Comparison of ENCODE assay signal across 16 cellular contexts in genomic region chr15:32682569-32682968, GRCh38. TPM values are rescaled to one million over a fixed set of nuclear protein-coding genes. Genes with fewer than 3 reads are reported as not detected.
DNase-seq lines count a peak whose midpoint lies in the region; ATAC-seq, FAIRE-seq and TF ChIP-seq lines count a peak whose summit lies in the region.
"Had no signal": no experiment of that assay in that cellular context is flagged by ENCODE, and none has a peak within 500 bp of the region (broad histone marks: within the 10 kb centered on the region; RNA-seq: fewer than 3 reads in every experiment).

No MANE protein-coding gene starts in this region.

- H3K9me2 ChIP-seq in Loucy (replicated peaks; ENCODE audit: low read depth, low read length) = no peaks in the 10 kb centered on the region

- intact Hi-C loops in breast epithelium (cut with DNase I; ENCODE audit: low total_unique reads) = no loop called here

- 0 out of 3 replicates have a peak, but pooled peaks cover 6% of the 10 kb centered on the region for H3K9me3 ChIP-seq in A549
- H3K9me3 ChIP-seq in Loucy (ENCODE audit: insufficient read depth, low read depth, low read length) = no peaks in the 10 kb centered on the region
- no peaks in the 10 kb centered on the region for H3K9me3 ChIP-seq in breast epithelium
- no peaks in the 10 kb centered on the region for H3K9me3 ChIP-seq in CD8-positive, alpha-beta memory T cell (ENCODE audit: low read length)
- H3K9me3 ChIP-seq: heart left ventricle had no signal

- H3K4me3 ChIP-seq in A549 (no peak overlapping the region), Loucy (ENCODE audit: low read length, poor library complexity, severe bottlenecking) (no peak overlapping the region), breast epithelium (no peak overlapping the region), kidney epithelial cell (ENCODE audit: low read depth, low read length) (no peak overlapping the region)
- H3K4me3 ChIP-seq in CD8-positive, alpha-beta memory T cell (ENCODE audit: low read length) = no peak overlapping the region
- H3K4me3 ChIP-seq: heart left ventricle had no signal

- TF ChIP-seq CTCF in A549 (IDR thresholded peaks at IDR 0.05) = no peak
- TF ChIP-seq CTCF in Loucy (conservative IDR thresholded peaks at IDR 0.05; ENCODE audit: low read length) = no peak
- TF ChIP-seq CTCF in breast epithelium (IDR thresholded peaks at IDR 0.05) = no peak
- no peak for TF ChIP-seq CTCF in kidney epithelial cell (IDR thresholded peaks at IDR 0.05; ENCODE audit: insufficient read depth, low read length, poor library complexity, severe bottlenecking)

- no peaks in the 10 kb centered on the region for H3F3A ChIP-seq in Loucy (ENCODE audit: low read depth)

- 69% methylated on average over 3 of the region's 3 CpGs for WGBS in A549 (ENCODE audit: missing lambda C conversion rate)

- H3K4me3 Mint-ChIP-seq in CD8-positive, alpha-beta memory T cell = no peak overlapping the region
- H3K4me3 Mint-ChIP-seq: activated CD4-positive, alpha-beta T cell treated with anti-CD3 and anti-CD28 coated beads for 36 hours had no signal

- no peak for FAIRE-seq in A549 (lab: Jason Lieb, UNC)
- FAIRE-seq: colon had no signal

- no peaks in the 10 kb centered on the region for H3K79me2 ChIP-seq in Loucy (ENCODE audit: insufficient read depth, low read length)

- no peaks in the 10 kb centered on the region for H3K27me3 ChIP-seq in Loucy (ENCODE audit: insufficient read depth, low read length, poor library complexity, severe bottlenecking)
- H3K27me3 ChIP-seq in breast epithelium = no peaks in the 10 kb centered on the region
- no peaks in the 10 kb centered on the region for H3K27me3 ChIP-seq in kidney epithelial cell (ENCODE audit: control insufficient read depth, insufficient read depth, low read length)
- no peaks in the 10 kb centered on the region for H3K27me3 ChIP-seq in CD8-positive, alpha-beta memory T cell (ENCODE audit: insufficient read depth, low read length, poor library complexity, severe bottlenecking)
- H3K27me3 ChIP-seq: heart left ventricle had no signal

- no peaks in the 10 kb centered on the region for H3K36me3 Mint-ChIP-seq in CD8-positive, alpha-beta memory T cell

- POLR2A ChIA-PET in A549 (lab: Yijun Ruan, JAX) = no interaction called here
- POLR2A ChIA-PET in CD8-positive, alpha-beta memory T cell (lab: Charles Lee) = no interaction called here

- no peaks in the 10 kb centered on the region for H3K36me3 ChIP-seq in Loucy (ENCODE audit: insufficient read depth, low read length)
- no peaks in the 10 kb centered on the region for H3K36me3 ChIP-seq in breast epithelium
- no peaks in the 10 kb centered on the region for H3K36me3 ChIP-seq in kidney epithelial cell (ENCODE audit: control insufficient read depth, insufficient read depth, low read length)
- H3K36me3 ChIP-seq in CD8-positive, alpha-beta memory T cell (ENCODE audit: insufficient read depth, low read length) = no peaks in the 10 kb centered on the region
- H3K36me3 ChIP-seq: heart left ventricle had no signal

- DNase-seq in A549 (ENCODE audit: low read depth in 1 of 2, low spot score in 1 of 2) (peak in 1 of 2 experiments; percentile 54), breast epithelium (ENCODE audit: low spot score in 2 of 2) (no peak), kidney epithelial cell (ENCODE audit: low read depth) (peak; percentile 76), DMS114 treated with DMSO at 0.1 percent for 48 hours (lab: John Stamatoyannopoulos, UW; ENCODE audit: unreplicated experiment) (no peak), GM19238 (ENCODE audit: insufficient read length, low spot score) (no peak), Ammon's horn (ENCODE audit: low spot score) (no peak)
- DNase-seq in CD8-positive, alpha-beta memory T cell = no peak
- DNase-seq: activated CD4-positive, alpha-beta T cell treated with anti-CD3 and anti-CD28 coated beads for 36 hours; activated effector memory CD4-positive, alpha-beta T cell treated with Interleukin-2 at 50 U/mL for 16 hours; heart left ventricle; Kasumi-1; mesendoderm; NCI-H510A; retina had no signal

- no peaks in the 10 kb centered on the region for H4K20me1 ChIP-seq in Loucy (ENCODE audit: insufficient read depth, low read length, poor library complexity, severe bottlenecking)

- peaks cover 0 to 3% (median 0%) of the 10 kb centered on the region in 5 donors for H3K9me3 Mint-ChIP-seq in CD8-positive, alpha-beta memory T cell

- no peak overlapping the region for H3K9ac ChIP-seq in Loucy (ENCODE audit: low read depth, low read length, poor library complexity, severe bottlenecking)

- peak; percentile 19 to 21; a peak in 1 of 5 replicates for TF ChIP-seq EP300 in A549 (IDR thresholded peaks at IDR 0.05)

- H3K27ac ChIP-seq in A549 (peak overlapping the region; percentile 48 to 57), breast epithelium (peak overlapping the region; percentile 26 to 62)
- no peak overlapping the region for H3K27ac ChIP-seq in CD8-positive, alpha-beta memory T cell (ENCODE audit: low read depth, low read length)
- H3K27ac ChIP-seq: heart left ventricle had no signal

- CTCF ChIA-PET in A549 (lab: Yijun Ruan, JAX) = interaction anchor here (0.7 to 6.5 kb wide), 5 partner anchors 8 to 273 kb away, joined by 3 to 60 read pairs (median 10); no protein-coding TSS in a partner anchor
- CTCF ChIA-PET in CD8-positive, alpha-beta memory T cell (lab: Charles Lee) = interaction anchor here (2.1 kb wide), 1 partner anchor 20 kb away, joined by 6 read pairs; no protein-coding TSS in a partner anchor

- H3K27me3 Mint-ChIP-seq in CD8-positive, alpha-beta memory T cell = no peaks in the 10 kb centered on the region
- H3K27me3 Mint-ChIP-seq: activated CD4-positive, alpha-beta T cell treated with anti-CD3 and anti-CD28 coated beads for 36 hours had no signal

- peak overlapping the region; percentile 46; the same call in 1 of the 2 replicates for H2AFZ ChIP-seq in Loucy (ENCODE audit: low read length)

- H3K27ac Mint-ChIP-seq in CD8-positive, alpha-beta memory T cell = no peak overlapping the region
- H3K27ac Mint-ChIP-seq: activated CD4-positive, alpha-beta T cell treated with anti-CD3 and anti-CD28 coated beads for 36 hours had no signal

- peaks cover 54% of the 10 kb centered on the region for H3K4me1 ChIP-seq in A549
- H3K4me1 ChIP-seq in Loucy (ENCODE audit: insufficient read depth, low read length, poor library complexity, severe bottlenecking) = peaks cover 3% of the 10 kb centered on the region
- H3K4me1 ChIP-seq in breast epithelium = no peaks in the 10 kb centered on the region
- H3K4me1 ChIP-seq in CD8-positive, alpha-beta memory T cell (ENCODE audit: insufficient read depth, low read length) = no peaks in the 10 kb centered on the region

- TF ChIP-seq POLR2A in A549 (IDR thresholded peaks at IDR 0.05; ENCODE audit: low read length) (no peak), breast epithelium (IDR thresholded peaks at IDR 0.05) (no peak)

- H3K4me1 Mint-ChIP-seq in CD8-positive, alpha-beta memory T cell = no peaks in the 10 kb centered on the region

- peak; percentile 57 to 58; a peak in 5 of 6 replicates for ATAC-seq in A549
- ATAC-seq: activated CD4-positive, alpha-beta T cell treated with anti-CD3 and anti-CD28 coated beads for 36 hours had no signal

- peak in 1 of 2 experiments; percentile 27; a peak in 1 of 5 replicates for TF ChIP-seq RAD21 in A549 (conservative IDR thresholded peaks at IDR 0.05 in 1 of 2, IDR thresholded peaks at IDR 0.05 in 1 of 2)

- H3K4me2 ChIP-seq in A549 = peak overlapping the region; percentile 55
- H3K4me2 ChIP-seq in Loucy (ENCODE audit: low read depth, low read length, poor library complexity, severe bottlenecking) = no peak overlapping the region

TF ChIP-seq in A549, 52 proteins besides CTCF, POLR2A, EP300 and RAD21 (continues in another document):
- TF ChIP-seq NFE2L2 (conservative IDR thresholded peaks at IDR 0.05; ENCODE audit: low read length) (no peak), JUNB (IDR thresholded peaks at IDR 0.05) (peak; percentile 84), MAZ (IDR thresholded peaks at IDR 0.05; ENCODE audit: borderline replicate concordance, low read depth, low read length) (no peak), HMGXB4 (CRISPR knock-in tag; IDR thresholded peaks at IDR 0.05; ENCODE audit: borderline replicate concordance) (no peak), SMC3 (IDR thresholded peaks at IDR 0.05) (no peak; the same call in 2 of the 3 replicates), CEBPB (IDR thresholded peaks at IDR 0.05) (peak; percentile 92 to 96)

RNA-seq across cellular contexts. Expression of gene GREM1, which starts 35.2 kb away (rescaled TPM):
- polyA plus RNA-seq in A549 (2011; rRNA removed) (10.5 and 11.0 TPM in 2 replicates), A549 (2017; fragmentation: RNase III; extraction: RNeasy Plus Mini Kit Qiagen cat#74134 plus additional on column Dnase treatment) (3.4 to 4.4 TPM (median 3.5 TPM) in 3 replicates)
- polyA plus RNA-seq in A549 (2012; cell fraction: cytosol; rRNA removed) = 2.1 and 3.2 TPM in 2 replicates
- polyA plus RNA-seq in A549 (2012; cell fraction: nucleus; rRNA removed) = 1.0 and 1.5 TPM in 2 replicates
- 19.5 and 21.2 TPM in 2 replicates for polyA minus RNA-seq in A549 (2011; rRNA and poly(A)+ RNA removed)
- total RNA-seq in breast epithelium (10 to 100 TPM in 1 of 3 donors, 1 to 10 TPM in 2; 1.4 to 21.3 (median 2.5) TPM), kidney epithelial cell (62.0 and 68.4 TPM in 2 replicates)
- total RNA-seq in CD8-positive, alpha-beta memory T cell = not detected
- not detected for polyA plus RNA-seq in CD8-positive, alpha-beta memory T cell
- total RNA-seq: activated CD4-positive, alpha-beta T cell treated with anti-CD3 and anti-CD28 coated beads for 36 hours had no signal

RNA-seq across cellular contexts. Expression of gene SCG5, which starts 41.1 kb away (rescaled TPM):
- 9.4 and 10.5 TPM in 2 replicates for polyA plus RNA-seq in A549 (2011; rRNA removed)
- polyA plus RNA-seq in A549 (2012; cell fraction: cytosol; rRNA removed) = 0.60 and 0.67 TPM in 2 replicates
- polyA plus RNA-seq in A549 (2012; cell fraction: nucleus; rRNA removed) = 0.31 and 0.64 TPM in 2 replicates
- 0.72 to 1.7 TPM (median 1.4 TPM) in 3 replicates for polyA plus RNA-seq in A549 (2017; fragmentation: RNase III; extraction: RNeasy Plus Mini Kit Qiagen cat#74134 plus additional on column Dnase treatment)
- 2.6 and 6.0 TPM in 2 replicates for polyA minus RNA-seq in A549 (2011; rRNA and poly(A)+ RNA removed)
- total RNA-seq in breast epithelium = 10 to 100 TPM in 1 of 3 donors, 1 to 10 TPM in 1, not detected in 1; 5.0 to 11.1 TPM
- total RNA-seq in kidney epithelial cell = 42.5 and 59.1 TPM in 2 replicates
- total RNA-seq in CD8-positive, alpha-beta memory T cell = under 1 TPM; 0.24 to 0.28 TPM
- not detected for polyA plus RNA-seq in CD8-positive, alpha-beta memory T cell
